2 cellular contexts compared by ENCODE assay signal in genomic region chr6:84074988-84075781, GRCh38.
TF ChIP-seq lines count a peak whose summit lies in the region.

No MANE protein-coding gene starts in this region.

TF ChIP-seq in endothelial cell of umbilical vein, 7 proteins besides CTCF, POLR2A, EP300 and RAD21:
- TF ChIP-seq FOS (IDR thresholded peaks at IDR 0.05; ENCODE audit: borderline replicate concordance, insufficient read depth, low read length) (no peak), GATA2 (IDR thresholded peaks at IDR 0.05; ENCODE audit: insufficient read depth, insufficient read length, low read depth, low read length) (no peak), POLR2AphosphoS5 (IDR thresholded peaks at IDR 0.05; ENCODE audit: insufficient read depth, low read depth, low read length) (no peak), JUN (IDR thresholded peaks at IDR 0.05; ENCODE audit: borderline replicate concordance, insufficient read depth, insufficient read length, low read depth) (no peak), EZH2 (IDR thresholded peaks at IDR 0.05; ENCODE audit: borderline replicate concordance, low read depth, low read length, severe bottlenecking) (no peak), MYC (IDR thresholded peaks at IDR 0.05; ENCODE audit: low read depth, low read length) (no peak)
- TF ChIP-seq, protein P1, sequence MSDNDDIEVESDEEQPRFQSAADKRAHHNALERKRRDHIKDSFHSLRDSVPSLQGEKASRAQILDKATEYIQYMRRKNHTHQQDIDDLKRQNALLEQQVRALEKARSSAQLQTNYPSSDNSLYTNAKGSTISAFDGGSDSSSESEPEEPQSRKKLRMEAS (IDR thresholded peaks at IDR 0.05; ENCODE audit: insufficient read depth, insufficient read length) = no peak

TF ChIP-seq in neural cell, 6 proteins besides CTCF, POLR2A, EP300 and RAD21:
- TF ChIP-seq MXI1 (conservative IDR thresholded peaks at IDR 0.05; ENCODE audit: poor library complexity, severe bottlenecking) (no peak), POLR2AphosphoS5 (IDR thresholded peaks at IDR 0.05) (no peak), EZH2 (IDR thresholded peaks at IDR 0.05; ENCODE audit: borderline replicate concordance, insufficient read depth, low read length, poor library complexity, severe bottlenecking) (no peak), SMC3 (conservative IDR thresholded peaks at IDR 0.05; ENCODE audit: poor library complexity) (no peak), TAF1 (IDR thresholded peaks at IDR 0.05; ENCODE audit: low read depth) (no peak)
- TF ChIP-seq, protein P2, sequence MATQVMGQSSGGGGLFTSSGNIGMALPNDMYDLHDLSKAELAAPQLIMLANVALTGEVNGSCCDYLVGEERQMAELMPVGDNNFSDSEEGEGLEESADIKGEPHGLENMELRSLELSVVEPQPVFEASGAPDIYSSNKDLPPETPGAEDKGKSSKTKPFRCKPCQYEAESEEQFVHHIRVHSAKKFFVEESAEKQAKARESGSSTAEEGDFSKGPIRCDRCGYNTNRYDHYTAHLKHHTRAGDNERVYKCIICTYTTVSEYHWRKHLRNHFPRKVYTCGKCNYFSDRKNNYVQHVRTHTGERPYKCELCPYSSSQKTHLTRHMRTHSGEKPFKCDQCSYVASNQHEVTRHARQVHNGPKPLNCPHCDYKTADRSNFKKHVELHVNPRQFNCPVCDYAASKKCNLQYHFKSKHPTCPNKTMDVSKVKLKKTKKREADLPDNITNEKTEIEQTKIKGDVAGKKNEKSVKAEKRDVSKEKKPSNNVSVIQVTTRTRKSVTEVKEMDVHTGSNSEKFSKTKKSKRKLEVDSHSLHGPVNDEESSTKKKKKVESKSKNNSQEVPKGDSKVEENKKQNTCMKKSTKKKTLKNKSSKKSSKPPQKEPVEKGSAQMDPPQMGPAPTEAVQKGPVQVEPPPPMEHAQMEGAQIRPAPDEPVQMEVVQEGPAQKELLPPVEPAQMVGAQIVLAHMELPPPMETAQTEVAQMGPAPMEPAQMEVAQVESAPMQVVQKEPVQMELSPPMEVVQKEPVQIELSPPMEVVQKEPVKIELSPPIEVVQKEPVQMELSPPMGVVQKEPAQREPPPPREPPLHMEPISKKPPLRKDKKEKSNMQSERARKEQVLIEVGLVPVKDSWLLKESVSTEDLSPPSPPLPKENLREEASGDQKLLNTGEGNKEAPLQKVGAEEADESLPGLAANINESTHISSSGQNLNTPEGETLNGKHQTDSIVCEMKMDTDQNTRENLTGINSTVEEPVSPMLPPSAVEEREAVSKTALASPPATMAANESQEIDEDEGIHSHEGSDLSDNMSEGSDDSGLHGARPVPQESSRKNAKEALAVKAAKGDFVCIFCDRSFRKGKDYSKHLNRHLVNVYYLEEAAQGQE (IDR thresholded peaks at IDR 0.05; ENCODE audit: borderline replicate concordance) = no peak
